In the genomic region with DNA sequence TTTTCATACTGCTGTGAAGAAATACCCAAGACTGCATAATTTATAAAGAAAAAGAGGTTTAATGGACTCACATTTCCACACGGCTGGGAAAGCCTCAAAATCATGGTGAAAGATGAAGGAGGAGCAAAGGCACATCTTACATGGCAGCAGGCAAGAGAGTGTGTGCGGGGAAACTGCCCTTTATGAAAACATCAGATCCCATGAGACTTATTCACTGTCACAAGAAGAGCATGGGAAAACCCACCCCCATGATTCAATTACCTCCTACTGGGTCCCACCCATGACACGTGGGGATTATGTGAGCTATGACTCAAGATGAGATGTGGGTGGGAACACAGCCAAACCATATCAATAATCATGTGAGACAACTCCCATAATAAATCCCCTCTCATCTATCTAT, we compare ENCODE assay signal across 18 cellular contexts. TPM values are rescaled to one million over a fixed set of nuclear protein-coding genes. Genes with fewer than 3 reads are reported as not detected.
DNase-seq lines count a peak whose midpoint lies in the region; ATAC-seq, FAIRE-seq and TF ChIP-seq lines count a peak whose summit lies in the region.
"Had no signal": no experiment of that assay in that cellular context is flagged by ENCODE, and none has a peak within 500 bp of the region (broad histone marks: within the 10 kb centered on the region; RNA-seq: fewer than 3 reads in every experiment).

No MANE protein-coding gene starts in this region.

- TF ChIP-seq POLR2A in HepG2 (IDR thresholded peaks at IDR 0.05; ENCODE audit: insufficient read depth in 1 of 2, low read depth in 2 of 2, low read length in 2 of 2) (no peak), right lobe of liver (IDR thresholded peaks at IDR 0.05) (no peak), esophagus squamous epithelium (IDR thresholded peaks at IDR 0.05) (no peak), vagina (IDR thresholded peaks at IDR 0.05) (no peak)

- peaks cover 74% of the 10 kb centered on the region for H3K4me1 ChIP-seq in HepG2 (ENCODE audit: insufficient read depth, low read length)
- H3K4me1 ChIP-seq in right lobe of liver = peaks cover 0 to 34% (median 13%) of the 10 kb centered on the region in 4 donors
- H3K4me1 ChIP-seq in esophagus squamous epithelium = peaks cover 13 to 67% (median 29%) of the 10 kb centered on the region in 3 donors
- peaks cover 42% of the 10 kb centered on the region for H3K4me1 ChIP-seq in vagina
- H3K4me1 ChIP-seq in left lung = peaks cover 23 to 51% of the 10 kb centered on the region in 2 donors

- peaks cover 55% of the 10 kb centered on the region for H3K79me2 ChIP-seq in HepG2 (ENCODE audit: insufficient read depth, low read length)

- BruUV-seq in HepG2 (replicated peaks; lab: Mats Ljungman, UMichigan) = no TSS peak

- no peak for ATAC-seq in HepG2
- no peak for ATAC-seq in right lobe of liver
- ATAC-seq in left lung = no peak

- no peak for TF ChIP-seq EP300 in HepG2 (IDR thresholded peaks at IDR 0.05; ENCODE audit: low read depth in 2 of 2, low read length in 2 of 2)
- TF ChIP-seq EP300 in HepG2 (CRISPR knock-in tag; IDR thresholded peaks at IDR 0.05; ENCODE audit: borderline replicate concordance) = no peak

- FAIRE-seq in HepG2 (lab: Jason Lieb, UNC) = no peak
- FAIRE-seq: GM18507, RCC 7860 had no signal

- peaks cover 0 to 6% of the 10 kb centered on the region in 2 experiments; a peak in 3 of 5 replicates for H3K36me3 ChIP-seq in HepG2 (replicated peaks in 1 of 2; ENCODE audit: control insufficient read depth in 1 of 2, insufficient read depth in 2 of 2, low read length in 2 of 2)
- no peaks in the 10 kb centered on the region for H3K36me3 ChIP-seq in right lobe of liver
- H3K36me3 ChIP-seq in esophagus squamous epithelium = peaks cover 0 to 20% (median 0%) of the 10 kb centered on the region in 3 donors
- H3K36me3 ChIP-seq in vagina = no peaks in the 10 kb centered on the region
- H3K36me3 ChIP-seq in left lung = no peaks in the 10 kb centered on the region
- H3K36me3 ChIP-seq: WERI-Rb-1 had no signal

- H3K9ac ChIP-seq in HepG2 (ENCODE audit: insufficient read depth, low read depth, low read length) = no peak overlapping the region

- H3K4me1 Mint-ChIP-seq in activated CD4-positive, alpha-beta memory T cell treated with anti-CD3 and anti-CD28 coated beads, Interleukin-2, amount 10 ng/mL, durations not matched to agents 7 days and 5 days = peaks cover 74% of the 10 kb centered on the region

- peak overlapping the region; percentile 98 for H3K27ac Mint-ChIP-seq in activated CD4-positive, alpha-beta memory T cell treated with anti-CD3 and anti-CD28 coated beads, Interleukin-2, amount 10 ng/mL, durations not matched to agents 7 days and 5 days
- H3K27ac Mint-ChIP-seq: brain, mesothelial cell of epicardium had no signal

- CTCF ChIA-PET in HepG2 (lab: Yijun Ruan, JAX; ENCODE audit: low intra/inter-chr PET ratio, low total read pairs) = no interaction called here
- CTCF ChIA-PET in activated CD4-positive, alpha-beta memory T cell treated with anti-CD3 and anti-CD28 coated beads, Interleukin-2, amount 10 ng/mL, durations not matched to agents 7 days and 5 days (lab: Charles Lee) = interaction anchor here (1.3 to 2.7 kb wide), 2 partner anchors 13 to 254 kb away, joined by 3 to 21 read pairs; a partner anchor contains a TSS

- H3K4me2 ChIP-seq in HepG2 (ENCODE audit: low read depth, low read length) = no peak overlapping the region
- H3K4me2 ChIP-seq: hepatocyte had no signal

- peaks cover 4% of the 10 kb centered on the region for H3K9me3 Mint-ChIP-seq in activated CD4-positive, alpha-beta memory T cell treated with anti-CD3 and anti-CD28 coated beads, Interleukin-2, amount 10 ng/mL, durations not matched to agents 7 days and 5 days

- H3K9me3 ChIP-seq in HepG2 (ENCODE audit: low read length) = no peaks in the 10 kb centered on the region
- H3K9me3 ChIP-seq in right lobe of liver = no peaks in the 10 kb centered on the region
- H3K9me3 ChIP-seq in esophagus squamous epithelium = no peaks in the 10 kb centered on the region
- H3K9me3 ChIP-seq in vagina = no peaks in the 10 kb centered on the region
- no peaks in the 10 kb centered on the region for H3K9me3 ChIP-seq in left lung

- no peaks in the 10 kb centered on the region for H4K20me1 ChIP-seq in HepG2 (ENCODE audit: insufficient read depth, low read length)

- H3K4me3 ChIP-seq in HepG2 (replicated peaks in 1 of 3; ENCODE audit: insufficient read depth in 1 of 3, low read depth in 2 of 3, low read length in 3 of 3) (no peak overlapping the region), right lobe of liver (no peak overlapping the region), esophagus squamous epithelium (no peak overlapping the region), vagina (no peak overlapping the region), left lung (no peak overlapping the region)
- H3K4me3 ChIP-seq: hepatocyte had no signal

- WGBS in HepG2 (ENCODE audit: low lambda C conversion rate) = 92% methylated on average over 3 of the region's 3 CpGs
- WGBS in right lobe of liver (ENCODE audit: insufficient coverage, low coverage, low lambda C conversion rate, missing lambda C conversion rate) = 94% methylated on average over 2 of the region's 3 CpGs
- WGBS in esophagus squamous epithelium, 2 donors = 90 to 98% methylated on average over 3 of the region's 3 CpGs

- POLR2A ChIA-PET in HepG2 (lab: Yijun Ruan, JAX) = no interaction called here
- POLR2A ChIA-PET in activated CD4-positive, alpha-beta memory T cell treated with anti-CD3 and anti-CD28 coated beads, Interleukin-2, amount 10 ng/mL, durations not matched to agents 7 days and 5 days (lab: Charles Lee) = interaction anchor here (2.3 to 2.4 kb wide), 2 partner anchors 10 to 12 kb away, joined by 20 to 35 read pairs; a partner anchor contains a TSS

- H3K27me3 ChIP-seq in HepG2 (ENCODE audit: control insufficient read depth in 1 of 2, insufficient read depth in 2 of 2, low read length in 2 of 2) (no peaks in the 10 kb centered on the region), right lobe of liver (no peaks in the 10 kb centered on the region), esophagus squamous epithelium (no peaks in the 10 kb centered on the region), vagina (no peaks in the 10 kb centered on the region), left lung (no peaks in the 10 kb centered on the region)
- H3K27me3 ChIP-seq: hepatocyte had no signal

- no peak for TF ChIP-seq RAD21 in HepG2 (CRISPR knock-in tag; IDR thresholded peaks at IDR 0.05)

- intact Hi-C loops in HepG2 (cut with micrococcal nuclease; ENCODE audit: unreplicated experiment) = no loop called here
- intact Hi-C loops in right lobe of liver (cut with DNase I) = no loop called here
- intact Hi-C loops in esophagus squamous epithelium (cut with DNase I) = no loop called here
- intact Hi-C loops in vagina (cut with DNase I) = no loop called here
- intact Hi-C loops in left lung (cut with DNase I) = no loop called here

- TF ChIP-seq CTCF in HepG2 (CRISPR knock-in tag; IDR thresholded peaks at IDR 0.05) (no peak), right lobe of liver (IDR thresholded peaks at IDR 0.05) (no peak), esophagus squamous epithelium (IDR thresholded peaks at IDR 0.05) (no peak), vagina (IDR thresholded peaks at IDR 0.05) (no peak), left lung (IDR thresholded peaks at IDR 0.05) (no peak)

- H3K27ac ChIP-seq in HepG2 (ENCODE audit: extremely low read length, insufficient read depth, low read length) = no peak overlapping the region
- no peak overlapping the region for H3K27ac ChIP-seq in right lobe of liver
- H3K27ac ChIP-seq in esophagus squamous epithelium = peak overlapping the region in 3 of 4 donors; percentile 44 to 88 (median 55)
- peak overlapping the region; percentile 24 for H3K27ac ChIP-seq in vagina
- H3K27ac ChIP-seq in left lung = peak overlapping the region in 1 of 2 donors; percentile 7
- H3K27ac ChIP-seq: hepatocyte, WERI-Rb-1 had no signal

- peaks cover 35% of the 10 kb centered on the region for H3K36me3 Mint-ChIP-seq in activated CD4-positive, alpha-beta memory T cell treated with anti-CD3 and anti-CD28 coated beads, Interleukin-2, amount 10 ng/mL, durations not matched to agents 7 days and 5 days (ENCODE audit: low read depth)

- in situ Hi-C loops in HepG2 (cut with HindIII; ENCODE audit: extremely low pct_ligation_motif_present, low pct_unique_long_range_greater_than_20kb) = loop anchor here (25.0 kb wide), 1 partner anchor 114 kb away; a partner anchor contains a TSS

- no peak for DNase-seq in HepG2 (ENCODE audit: low spot score)
- no peak for DNase-seq in right lobe of liver
- DNase-seq in activated CD4-positive, alpha-beta memory T cell treated with anti-CD3 and anti-CD28 coated beads, Interleukin-2, amount 10 ng/mL, durations not matched to agents 7 days and 5 days = no peak
- DNase-seq in esophagus squamous epithelium (lab: John Stamatoyannopoulos, UW) = no peak
- no peak for DNase-seq in vagina (ENCODE audit: extremely low spot score in 2 of 2)
- no peak for DNase-seq in left lung
- DNase-seq in MV-4-11 (lab: John Stamatoyannopoulos, UW) = no peak
- DNase-seq: DMS 273 treated with DMSO at 0.1 percent for 48 hours, H9, NCI-H1092 treated with DMSO at 0.1 percent for 48 hours, NCI-H82, nucleus accumbens, WERI-Rb-1 had no signal

- H2AFZ ChIP-seq in HepG2 (ENCODE audit: low read length) = no peak overlapping the region
- H2AFZ ChIP-seq: hepatocyte had no signal

- H3K27me3 Mint-ChIP-seq in activated CD4-positive, alpha-beta memory T cell treated with anti-CD3 and anti-CD28 coated beads, Interleukin-2, amount 10 ng/mL, durations not matched to agents 7 days and 5 days = no peaks in the 10 kb centered on the region
- H3K27me3 Mint-ChIP-seq: brain had no signal

- peak overlapping the region; percentile 69 for H3K4me3 Mint-ChIP-seq in activated CD4-positive, alpha-beta memory T cell treated with anti-CD3 and anti-CD28 coated beads, Interleukin-2, amount 10 ng/mL, durations not matched to agents 7 days and 5 days
- H3K4me3 Mint-ChIP-seq: brain, H9, mesothelial cell of epicardium had no signal

RNA-seq across cellular contexts. Expression of a gene that starts 8.7 kb away (rescaled TPM):
- 18.5 and 19.4 TPM in 2 replicates for total RNA-seq in HepG2 (2016; rRNA removed; fragmentation: Illumina TruSeq; extraction: Trizol)
- 3.7 and 4.6 TPM in 2 replicates for total RNA-seq in HepG2 (2016; cell fraction: cytosol; rRNA removed; fragmentation: Illumina TruSeq; extraction: Trizol; ENCODE audit: low read depth)
- 19.8 and 20.5 TPM in 2 replicates for total RNA-seq in HepG2 (2016; cell fraction: insoluble cytoplasmic fraction; rRNA removed; fragmentation: Illumina TruSeq; extraction: Trizol)
- 7.6 and 10.4 TPM in 2 replicates for total RNA-seq in HepG2 (2016; cell fraction: membrane; rRNA removed; fragmentation: Illumina TruSeq; extraction: Trizol)
- total RNA-seq in HepG2 (2016; cell fraction: nucleus; rRNA removed; fragmentation: Illumina TruSeq; extraction: Trizol) = 28.5 and 32.5 TPM in 2 replicates
- polyA plus RNA-seq in HepG2 (2011; rRNA removed) = 9.8 and 14.3 TPM in 2 replicates
- polyA plus RNA-seq in HepG2 (2011; cell fraction: cytosol; rRNA removed) = 4.3 and 4.7 TPM in 2 replicates
- polyA plus RNA-seq in HepG2 (2011; cell fraction: nucleus; rRNA removed) = 19.0 and 22.8 TPM in 2 replicates
- polyA plus RNA-seq in HepG2 (2012) = 5.4 and 7.7 TPM in 2 replicates
- 1.6 and 1.8 TPM in 2 replicates for polyA plus RNA-seq in HepG2 (2016; cell fraction: cytosol; fragmentation: Illumina TruSeq; extraction: Trizol; ENCODE audit: low read depth)
- polyA plus RNA-seq in HepG2 (2016; cell fraction: insoluble cytoplasmic fraction; fragmentation: Illumina TruSeq; extraction: Trizol; ENCODE audit: low read depth) = 9.2 and 10.2 TPM in 2 replicates
- polyA plus RNA-seq in HepG2 (2016; cell fraction: membrane; fragmentation: Illumina TruSeq; extraction: Trizol; ENCODE audit: low read depth) = 3.8 and 4.1 TPM in 2 replicates
- 20.6 and 23.2 TPM in 2 replicates for polyA plus RNA-seq in HepG2 (2016; cell fraction: nucleus; fragmentation: Illumina TruSeq; extraction: Trizol; ENCODE audit: insufficient read depth, low read depth)
- 0.61 and 32.6 TPM in 2 replicates for polyA minus RNA-seq in HepG2 (2011; rRNA and poly(A)+ RNA removed; ENCODE audit: low replicate concordance)
- 14.8 and 15.7 TPM in 2 replicates for polyA minus RNA-seq in HepG2 (2011; cell fraction: cytosol; rRNA and poly(A)+ RNA removed)
- polyA minus RNA-seq in HepG2 (2011; cell fraction: nucleus; rRNA and poly(A)+ RNA removed) = 59.2 and 75.3 TPM in 2 replicates
- total RNA-seq in right lobe of liver = 1 to 10 TPM; 4.5 to 9.9 (median 7.6) TPM
- 10 to 100 TPM; 27.5 to 29.6 TPM for total RNA-seq in activated CD4-positive, alpha-beta memory T cell treated with anti-CD3 and anti-CD28 coated beads, Interleukin-2, amount 10 ng/mL, durations not matched to agents 7 days and 5 days
- total RNA-seq in esophagus squamous epithelium = 10 to 100 TPM; 15.8 to 24.3 (median 17.5) TPM
- 13.3 TPM for total RNA-seq in vagina
- 10 to 100 TPM; 21.7 to 23.2 TPM for total RNA-seq in left lung

Comparison
In these comparisons a context has a peak if more than half of its experiments do, and no peak if none do; other contexts are left out.
1. H3K27ac ChIP-seq: peak in esophagus squamous epithelium (3 of 4) and vagina (single experiment); none in HepG2 (single experiment) and right lobe of liver (0 of 3).